ENCODE assay signal across 8 cellular contexts in the genomic region with DNA sequence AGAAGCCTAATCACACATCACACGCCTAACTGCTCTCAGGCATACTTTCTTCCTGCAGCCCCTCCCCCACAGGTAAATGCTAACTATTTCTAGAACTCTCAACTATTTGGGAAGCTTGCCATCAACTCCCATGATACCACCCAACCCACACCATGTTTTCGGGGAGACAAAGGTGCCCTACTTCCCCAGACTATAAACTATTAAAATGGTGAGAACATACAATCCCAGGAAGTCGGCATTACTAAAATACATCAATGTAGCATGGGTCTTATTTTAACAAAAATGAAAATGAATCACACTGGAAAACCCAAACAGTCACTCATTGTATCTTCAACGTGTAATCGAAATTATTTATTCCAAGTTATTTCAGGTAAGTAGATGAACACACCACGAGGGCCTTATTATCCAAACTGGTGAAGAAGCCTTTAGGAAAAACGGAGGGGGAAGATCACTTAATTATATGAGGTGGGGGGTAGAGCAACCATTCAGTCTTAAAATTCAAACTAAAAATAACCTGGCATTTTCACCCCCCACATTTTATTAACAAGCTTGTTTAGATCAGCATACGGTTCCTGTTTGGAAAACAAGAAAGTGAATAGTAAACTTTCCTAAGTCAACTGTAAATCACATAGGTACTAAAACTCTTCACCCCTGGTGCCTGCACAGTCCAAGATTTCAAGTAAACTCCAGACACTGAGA. TPM values are rescaled to one million over a fixed set of nuclear protein-coding genes. Genes with fewer than 3 reads are reported as not detected.
A peak's percentile ranks its signal among the peaks of the same experiment; 100 is the strongest.
DNase-seq lines count a peak whose midpoint lies in the region; ATAC-seq and TF ChIP-seq lines count a peak whose summit lies in the region.

No MANE protein-coding gene starts in this region.

- H3K4me3 ChIP-seq in CD8-positive, alpha-beta memory T cell (ENCODE audit: low read length) = peak overlapping the region; percentile 92
- H3K4me3 ChIP-seq in HUES64 (ENCODE audit: low read length) = peak overlapping the region; percentile 99
- H3K4me3 ChIP-seq in esophagus squamous epithelium = peak overlapping the region; percentile 93 to 99 (median 98)

- peak in 2 of 5 donors; percentile 7 to 45 for DNase-seq in CD8-positive, alpha-beta memory T cell
- DNase-seq in WTC11 (ENCODE audit: low spot score) (no peak), esophagus squamous epithelium (lab: John Stamatoyannopoulos, UW) (no peak), occipital lobe (lab: John Stamatoyannopoulos, UW) (peak; percentile 2), HuH-7.5 (ENCODE audit: low spot score) (no peak)
- no peak for DNase-seq in effector CD8-positive, alpha-beta T cell (lab: John Stamatoyannopoulos, UW)

- H3K27me3 ChIP-seq in CD8-positive, alpha-beta memory T cell (ENCODE audit: insufficient read depth, low read length, poor library complexity, severe bottlenecking) = no peaks in the 10 kb centered on the region
- H3K27me3 ChIP-seq in HUES64 (ENCODE audit: insufficient read depth, low read length) (no peaks in the 10 kb centered on the region), esophagus squamous epithelium (no peaks in the 10 kb centered on the region)

- 7% methylated on average over 4 of the region's 8 CpGs for WGBS in HUES64
- WGBS in esophagus squamous epithelium, 2 donors = 0 to 5% methylated on average over 7 to 8 of the region's 8 CpGs

- H3K36me3 Mint-ChIP-seq in CD8-positive, alpha-beta memory T cell = peaks cover 0 to 21% (median 2%) of the 10 kb centered on the region in 3 donors
- H3K36me3 Mint-ChIP-seq in WTC11 = no peaks in the 10 kb centered on the region

- H3K4me1 ChIP-seq in CD8-positive, alpha-beta memory T cell (ENCODE audit: insufficient read depth, low read length) = peaks cover 63% of the 10 kb centered on the region
- peaks cover 55% of the 10 kb centered on the region for H3K4me1 ChIP-seq in HUES64 (ENCODE audit: insufficient read depth, low read length)
- H3K4me1 ChIP-seq in esophagus squamous epithelium = peaks cover 13 to 81% (median 37%) of the 10 kb centered on the region in 3 donors

- no peaks in the 10 kb centered on the region for H3K9me3 ChIP-seq in CD8-positive, alpha-beta memory T cell (ENCODE audit: low read length)
- no peaks in the 10 kb centered on the region for H3K9me3 ChIP-seq in HUES64 (ENCODE audit: insufficient read depth, low read depth, low read length)
- H3K9me3 ChIP-seq in esophagus squamous epithelium = no peaks in the 10 kb centered on the region

- POLR2A ChIA-PET in CD8-positive, alpha-beta memory T cell (lab: Charles Lee) = interaction anchor here (1.1 to 5.2 kb wide), 5 partner anchors 50 to 1190 kb away, joined by 4 to 213 read pairs (median 6); no protein-coding TSS in a partner anchor
- POLR2A ChIA-PET in WTC11 (lab: Charles Lee) = interaction anchor here (6.0 kb wide), 1 partner anchor 164 kb away, joined by 78 read pairs; no protein-coding TSS in a partner anchor

- intact Hi-C loops in esophagus squamous epithelium (cut with DNase I) = loop anchor here (10.0 kb wide), 1 partner anchor 141 kb away; no protein-coding TSS in a partner anchor

- peaks cover 0 to 7% of the 10 kb centered on the region in 2 donors for H3K27me3 Mint-ChIP-seq in CD8-positive, alpha-beta memory T cell
- H3K27me3 Mint-ChIP-seq in WTC11 (ENCODE audit: low read depth) = no peaks in the 10 kb centered on the region; the same call in 1 of the 2 replicates

- H3K36me3 ChIP-seq in CD8-positive, alpha-beta memory T cell (ENCODE audit: insufficient read depth, low read length) = no peaks in the 10 kb centered on the region
- H3K36me3 ChIP-seq in HUES64 (ENCODE audit: insufficient read depth, low read length) = no peaks in the 10 kb centered on the region
- H3K36me3 ChIP-seq in esophagus squamous epithelium = no peaks in the 10 kb centered on the region

- ATAC-seq in WTC11 (no peak), GM21423 (IDR thresholded peaks at IDR 0.05; ENCODE audit: unreplicated experiment) (no peak)

- peak overlapping the region; percentile 79 for H3K27ac ChIP-seq in CD8-positive, alpha-beta memory T cell (ENCODE audit: low read depth, low read length)
- H3K27ac ChIP-seq in HUES64 (ENCODE audit: low read depth, low read length) (peak overlapping the region; percentile 100), esophagus squamous epithelium (peak overlapping the region; percentile 97 to 100 (median 100))

- CTCF ChIA-PET in CD8-positive, alpha-beta memory T cell (lab: Charles Lee) = interaction anchor here (0.7 to 2.8 kb wide), 9 partner anchors 32 to 166 kb away, joined by 3 to 16 read pairs (median 6); no protein-coding TSS in a partner anchor
- CTCF ChIA-PET in WTC11 (lab: Charles Lee) = no interaction called here

- H3K4me3 Mint-ChIP-seq in CD8-positive, alpha-beta memory T cell = peak overlapping the region; percentile 92 to 99 (median 98)
- H3K4me3 Mint-ChIP-seq in WTC11 = peak overlapping the region; percentile 93

- no peak for TF ChIP-seq POLR2A in esophagus squamous epithelium (IDR thresholded peaks at IDR 0.05)

- H3K27ac Mint-ChIP-seq in CD8-positive, alpha-beta memory T cell = peak overlapping the region; percentile 88 to 99 (median 98)
- peak overlapping the region; percentile 98 for H3K27ac Mint-ChIP-seq in WTC11

- H3K4me1 Mint-ChIP-seq in CD8-positive, alpha-beta memory T cell = peaks cover 66 to 75% (median 75%) of the 10 kb centered on the region in 3 donors
- H3K4me1 Mint-ChIP-seq in WTC11 = peaks cover 67% of the 10 kb centered on the region

- TF ChIP-seq CTCF in WTC11 (IDR thresholded peaks at IDR 0.05) (no peak), esophagus squamous epithelium (IDR thresholded peaks at IDR 0.05) (no peak)

- H3K9ac ChIP-seq in HUES64 (ENCODE audit: low read depth, low read length) = peak overlapping the region; percentile 100

- H3K9me3 Mint-ChIP-seq in CD8-positive, alpha-beta memory T cell = peaks cover 0 to 1% (median 0%) of the 10 kb centered on the region in 5 donors
- no peaks in the 10 kb centered on the region for H3K9me3 Mint-ChIP-seq in WTC11

TF ChIP-seq in WTC11, 78 proteins besides CTCF, POLR2A, EP300 and RAD21 (continues in another document):
- TF ChIP-seq OVOL2 (CRISPR knock-in tag; IDR thresholded peaks at IDR 0.05; ENCODE audit: borderline replicate concordance) (no peak), FOXP1 (CRISPR knock-in tag; IDR thresholded peaks at IDR 0.05; ENCODE audit: borderline replicate concordance) (no peak), NR2C2 (CRISPR knock-in tag; IDR thresholded peaks at IDR 0.05) (no peak), ATF1 (CRISPR knock-in tag; IDR thresholded peaks at IDR 0.05) (no peak), IRF2 (CRISPR knock-in tag; IDR thresholded peaks at IDR 0.05; ENCODE audit: borderline replicate concordance, low read depth) (no peak)
- TF ChIP-seq, protein P1, sequence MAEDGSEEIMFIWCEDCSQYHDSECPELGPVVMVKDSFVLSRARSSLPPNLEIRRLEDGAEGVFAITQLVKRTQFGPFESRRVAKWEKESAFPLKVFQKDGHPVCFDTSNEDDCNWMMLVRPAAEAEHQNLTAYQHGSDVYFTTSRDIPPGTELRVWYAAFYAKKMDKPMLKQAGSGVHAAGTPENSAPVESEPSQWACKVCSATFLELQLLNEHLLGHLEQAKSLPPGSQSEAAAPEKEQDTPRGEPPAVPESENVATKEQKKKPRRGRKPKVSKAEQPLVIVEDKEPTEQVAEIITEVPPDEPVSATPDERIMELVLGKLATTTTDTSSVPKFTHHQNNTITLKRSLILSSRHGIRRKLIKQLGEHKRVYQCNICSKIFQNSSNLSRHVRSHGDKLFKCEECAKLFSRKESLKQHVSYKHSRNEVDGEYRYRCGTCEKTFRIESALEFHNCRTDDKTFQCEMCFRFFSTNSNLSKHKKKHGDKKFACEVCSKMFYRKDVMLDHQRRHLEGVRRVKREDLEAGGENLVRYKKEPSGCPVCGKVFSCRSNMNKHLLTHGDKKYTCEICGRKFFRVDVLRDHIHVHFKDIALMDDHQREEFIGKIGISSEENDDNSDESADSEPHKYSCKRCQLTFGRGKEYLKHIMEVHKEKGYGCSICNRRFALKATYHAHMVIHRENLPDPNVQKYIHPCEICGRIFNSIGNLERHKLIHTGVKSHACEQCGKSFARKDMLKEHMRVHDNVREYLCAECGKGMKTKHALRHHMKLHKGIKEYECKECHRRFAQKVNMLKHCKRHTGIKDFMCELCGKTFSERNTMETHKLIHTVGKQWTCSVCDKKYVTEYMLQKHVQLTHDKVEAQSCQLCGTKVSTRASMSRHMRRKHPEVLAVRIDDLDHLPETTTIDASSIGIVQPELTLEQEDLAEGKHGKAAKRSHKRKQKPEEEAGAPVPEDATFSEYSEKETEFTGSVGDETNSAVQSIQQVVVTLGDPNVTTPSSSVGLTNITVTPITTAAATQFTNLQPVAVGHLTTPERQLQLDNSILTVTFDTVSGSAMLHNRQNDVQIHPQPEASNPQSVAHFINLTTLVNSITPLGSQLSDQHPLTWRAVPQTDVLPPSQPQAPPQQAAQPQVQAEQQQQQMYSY (CRISPR knock-in tag; IDR thresholded peaks at IDR 0.05) = no peak
- TF ChIP-seq, protein P2, sequence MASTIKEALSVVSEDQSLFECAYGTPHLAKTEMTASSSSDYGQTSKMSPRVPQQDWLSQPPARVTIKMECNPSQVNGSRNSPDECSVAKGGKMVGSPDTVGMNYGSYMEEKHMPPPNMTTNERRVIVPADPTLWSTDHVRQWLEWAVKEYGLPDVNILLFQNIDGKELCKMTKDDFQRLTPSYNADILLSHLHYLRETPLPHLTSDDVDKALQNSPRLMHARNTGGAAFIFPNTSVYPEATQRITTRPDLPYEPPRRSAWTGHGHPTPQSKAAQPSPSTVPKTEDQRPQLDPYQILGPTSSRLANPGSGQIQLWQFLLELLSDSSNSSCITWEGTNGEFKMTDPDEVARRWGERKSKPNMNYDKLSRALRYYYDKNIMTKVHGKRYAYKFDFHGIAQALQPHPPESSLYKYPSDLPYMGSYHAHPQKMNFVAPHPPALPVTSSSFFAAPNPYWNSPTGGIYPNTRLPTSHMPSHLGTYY (CRISPR knock-in tag; IDR thresholded peaks at IDR 0.05) = no peak

RNA-seq across cellular contexts. Expression of a gene that starts 1.9 kb away (rescaled TPM):
- total RNA-seq in CD8-positive, alpha-beta memory T cell = 100 to 1,000 TPM; 173 to 193 TPM
- 36.3 TPM for polyA plus RNA-seq in CD8-positive, alpha-beta memory T cell
- polyA plus RNA-seq in HUES64 (2013, experiment 1 of 2) = 50.1 TPM
- 65.0 TPM for polyA plus RNA-seq in HUES64 (2013, experiment 2 of 2)
- 133 to 148 TPM (median 139 TPM) in 3 replicates for total RNA-seq in WTC11 (2021)
- 10 to 100 TPM; 66.0 to 79.8 (median 72.4) TPM for total RNA-seq in esophagus squamous epithelium
- 358 TPM for total RNA-seq in occipital lobe
